ENCODE assay signal across 19 cellular contexts in the genomic region with DNA sequence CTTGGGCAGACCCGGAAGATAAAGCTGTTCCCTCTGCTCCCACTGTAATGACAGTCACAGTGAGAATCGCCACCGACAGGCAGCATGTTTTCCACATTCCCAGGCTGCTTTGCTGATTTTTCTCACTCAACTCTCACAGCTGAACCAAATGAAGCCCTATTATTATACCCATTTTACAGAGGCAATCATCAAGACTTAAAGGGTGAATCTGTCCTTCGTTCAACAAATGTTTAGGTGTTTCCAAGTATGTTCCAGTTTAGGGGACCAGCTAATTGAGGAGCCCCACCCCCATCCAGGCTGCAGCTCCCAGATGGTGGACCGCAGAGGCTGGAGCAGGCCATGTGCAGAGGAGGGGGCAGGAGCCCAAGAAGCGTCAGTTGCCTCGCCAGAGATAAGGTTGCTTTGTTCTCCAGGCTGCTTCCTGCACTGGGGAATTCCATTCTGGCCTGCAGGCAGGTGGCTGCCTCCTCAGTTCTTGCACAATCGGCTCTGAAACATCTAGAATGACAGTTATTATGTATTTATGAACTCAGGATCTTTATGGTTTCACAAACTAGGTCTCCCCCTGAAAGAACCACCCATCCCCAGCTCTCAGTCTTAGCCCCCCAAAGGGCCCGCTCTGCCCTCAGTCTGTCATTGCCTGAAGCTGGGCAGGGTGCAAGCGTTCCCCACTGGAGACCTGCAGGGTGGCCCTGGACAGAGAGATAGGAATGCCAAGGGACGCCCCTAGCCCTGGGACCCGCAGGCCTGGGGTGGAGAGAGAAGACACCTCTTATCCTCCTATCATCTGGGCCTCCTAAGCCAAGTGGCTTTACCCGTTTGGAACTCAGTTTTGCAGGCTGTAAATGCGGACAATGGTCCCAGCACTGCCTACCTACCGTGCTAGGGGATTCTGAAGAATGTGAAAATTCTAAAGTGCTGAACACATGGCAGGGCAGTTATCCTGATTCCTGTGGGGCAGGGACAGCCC. TPM values are rescaled to one million over a fixed set of nuclear protein-coding genes. Genes with fewer than 3 reads are reported as not detected.
DNase-seq lines count a peak whose midpoint lies in the region; ATAC-seq and TF ChIP-seq lines count a peak whose summit lies in the region.
"Had no signal": no experiment of that assay in that cellular context is flagged by ENCODE, and none has a peak within 500 bp of the region (broad histone marks: within the 10 kb centered on the region; RNA-seq: fewer than 3 reads in every experiment).

No MANE protein-coding gene starts in this region.

- H3K9me3 ChIP-seq in HEK293 (ENCODE audit: control insufficient read depth, insufficient read depth, low read depth, low read length) (no peaks in the 10 kb centered on the region), RWPE2 (ENCODE audit: severe bottlenecking) (no peaks in the 10 kb centered on the region), thyroid gland (no peaks in the 10 kb centered on the region)
- H3K9me3 ChIP-seq: ascending aorta, psoas muscle had no signal

- H3K4me1 ChIP-seq in HEK293 (ENCODE audit: control insufficient read depth, insufficient read depth, low read length) (no peaks in the 10 kb centered on the region), RWPE2 (ENCODE audit: insufficient read depth, poor library complexity, severe bottlenecking) (peaks cover 3% of the 10 kb centered on the region), thyroid gland (peaks cover 5 to 14% of the 10 kb centered on the region in 2 donors)
- H3K4me1 ChIP-seq: ascending aorta, psoas muscle had no signal

- DNase-seq in RWPE2 (ENCODE audit: low spot score) (no peak), fibroblast of pulmonary artery (ENCODE audit: low read depth) (peak; percentile 7), non-pigmented ciliary epithelial cell (ENCODE audit: low read depth) (peak; percentile 28), thyroid gland (no peak), NCI-H1436 (lab: John Stamatoyannopoulos, UW) (no peak)
- DNase-seq: activated CD4-positive, alpha-beta T cell treated with anti-CD3 and anti-CD28 coated beads for 48 hours; effector memory CD8-positive, alpha-beta T cell; GDM1; hippocampal formation; NCI-H2029 treated with DMSO at 0.1 percent for 48 hours; psoas muscle; stimulated activated CD4-positive, alpha-beta T cell treated with anti-CD3 and anti-CD28 coated beads, Interleukin-4, amount 100 ng/mL, for 1 hour; stimulated activated naive CD4-positive, alpha-beta T cell treated with Interleukin-2 at 50 U/mL for 16 hours had no signal

- H3K27me3 ChIP-seq in RWPE2 (ENCODE audit: insufficient read depth, poor library complexity, severe bottlenecking) (no peaks in the 10 kb centered on the region), thyroid gland (no peaks in the 10 kb centered on the region)
- H3K27me3 ChIP-seq: ascending aorta had no signal

- POLR2A ChIA-PET in HEK293 (lab: Yijun Ruan, JAX): no interaction called here

- intact Hi-C loops in thyroid gland (cut with DNase I): no loop called here

- peak; percentile 77 for ATAC-seq in RWPE2 (ENCODE audit: low read depth)
- no peak for ATAC-seq in HG03280 (IDR thresholded peaks at IDR 0.05; ENCODE audit: unreplicated experiment)
- ATAC-seq in HG03565 (IDR thresholded peaks at IDR 0.05; ENCODE audit: unreplicated experiment): no peak
- ATAC-seq: effector memory CD8-positive, alpha-beta T cell; psoas muscle had no signal

- H3K36me3 ChIP-seq in HEK293 (ENCODE audit: control insufficient read depth in 2 of 2, insufficient read depth in 1 of 2, low read length in 2 of 2) (no peaks in the 10 kb centered on the region), RWPE2 (ENCODE audit: low read depth) (no peaks in the 10 kb centered on the region), thyroid gland (no peaks in the 10 kb centered on the region)
- H3K36me3 ChIP-seq: ascending aorta had no signal

- H3K27ac ChIP-seq in HEK293 (ENCODE audit: extremely low read depth, low read depth, low read length) (no peak overlapping the region), RWPE2 (ENCODE audit: poor library complexity, severe bottlenecking) (no peak overlapping the region), thyroid gland (no peak overlapping the region)
- H3K27ac ChIP-seq: ascending aorta, psoas muscle had no signal

- H3K4me3 ChIP-seq in HEK293 (ENCODE audit: low read depth, low read length): no peak overlapping the region
- no peak overlapping the region for H3K4me3 ChIP-seq in RWPE2 (ENCODE audit: severe bottlenecking)
- no peak overlapping the region for H3K4me3 ChIP-seq in fibroblast of pulmonary artery (replicated peaks; ENCODE audit: low read depth, low read length)
- no peak overlapping the region for H3K4me3 ChIP-seq in thyroid gland (replicated peaks in 1 of 3)
- H3K4me3 ChIP-seq: ascending aorta, psoas muscle had no signal

- TF ChIP-seq POLR2A in thyroid gland (IDR thresholded peaks at IDR 0.05): no peak

- TF ChIP-seq CTCF in HEK293 (tag by site-specific recombination; IDR thresholded peaks at IDR 0.05) (no peak), RWPE2 (IDR thresholded peaks at IDR 0.05; ENCODE audit: poor library complexity, severe bottlenecking) (no peak), fibroblast of pulmonary artery (IDR thresholded peaks at IDR 0.05; ENCODE audit: low read length, missing control alignments) (no peak), thyroid gland (IDR thresholded peaks at IDR 0.05) (no peak)

- CTCF ChIA-PET in HEK293 (lab: Yijun Ruan, JAX): interaction anchor here (0.5 kb wide), 1 partner anchor 49 kb away, joined by 4 read pairs; no protein-coding TSS in a partner anchor

- WGBS in thyroid gland, 2 donors: 79 to 88% methylated on average over 12 to 15 of the region's 15 CpGs

TF ChIP-seq in HEK293, 187 proteins besides CTCF, POLR2A, EP300 and RAD21:
- TF ChIP-seq, protein P1, sequence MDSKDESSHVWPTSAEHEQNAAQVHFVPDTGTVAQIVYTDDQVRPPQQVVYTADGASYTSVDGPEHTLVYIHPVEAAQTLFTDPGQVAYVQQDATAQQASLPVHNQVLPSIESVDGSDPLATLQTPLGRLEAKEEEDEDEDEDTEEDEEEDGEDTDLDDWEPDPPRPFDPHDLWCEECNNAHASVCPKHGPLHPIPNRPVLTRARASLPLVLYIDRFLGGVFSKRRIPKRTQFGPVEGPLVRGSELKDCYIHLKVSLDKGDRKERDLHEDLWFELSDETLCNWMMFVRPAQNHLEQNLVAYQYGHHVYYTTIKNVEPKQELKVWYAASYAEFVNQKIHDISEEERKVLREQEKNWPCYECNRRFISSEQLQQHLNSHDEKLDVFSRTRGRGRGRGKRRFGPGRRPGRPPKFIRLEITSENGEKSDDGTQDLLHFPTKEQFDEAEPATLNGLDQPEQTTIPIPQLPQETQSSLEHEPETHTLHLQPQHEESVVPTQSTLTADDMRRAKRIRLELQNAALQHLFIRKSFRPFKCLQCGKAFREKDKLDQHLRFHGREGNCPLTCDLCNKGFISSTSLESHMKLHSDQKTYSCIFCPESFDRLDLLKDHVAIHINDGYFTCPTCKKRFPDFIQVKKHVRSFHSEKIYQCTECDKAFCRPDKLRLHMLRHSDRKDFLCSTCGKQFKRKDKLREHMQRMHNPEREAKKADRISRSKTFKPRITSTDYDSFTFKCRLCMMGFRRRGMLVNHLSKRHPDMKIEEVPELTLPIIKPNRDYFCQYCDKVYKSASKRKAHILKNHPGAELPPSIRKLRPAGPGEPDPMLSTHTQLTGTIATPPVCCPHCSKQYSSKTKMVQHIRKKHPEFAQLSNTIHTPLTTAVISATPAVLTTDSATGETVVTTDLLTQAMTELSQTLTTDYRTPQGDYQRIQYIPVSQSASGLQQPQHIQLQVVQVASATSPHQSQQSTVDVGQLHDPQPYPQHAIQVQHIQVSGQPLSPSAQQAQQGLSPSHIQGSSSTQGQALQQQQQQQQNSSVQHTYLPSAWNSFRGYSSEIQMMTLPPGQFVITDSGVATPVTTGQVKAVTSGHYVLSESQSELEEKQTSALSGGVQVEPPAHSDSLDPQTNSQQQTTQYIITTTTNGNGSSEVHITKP (tag by site-specific recombination; IDR thresholded peaks at IDR 0.05): 0 out of 2 replicates have a peak, but pooled peaks have one; percentile 15
- no peak for TF ChIP-seq ZNF174 (tag by site-specific recombination; IDR thresholded peaks at IDR 0.05)

RNA-seq across cellular contexts. Expression of a gene that starts 49.1 kb away (rescaled TPM):
- 10 to 100 TPM in 2 of 4 donors, 1 to 10 TPM in 2; 5.9 to 13.3 (median 10.1) TPM for total RNA-seq in thyroid gland
- total RNA-seq: activated T-helper 1 cell treated with anti-CD3 and anti-CD28 coated beads, Interleukin-12 subunit alpha, Interleukin-12 subunit beta, Interleukin-2, Interleukin-4 antibody, amounts not matched to agents 30 ng/mL and 10 ng/mL and 1 ng/mL, durations not matched to agents 14 hours and 24 hours and 36 hours; ascending aorta; T-helper 1 cell treated with Interleukin-12 subunit alpha and Interleukin-12 subunit beta and Interleukin-4 antibody, amounts not matched to agents 30 ng/mL and 1 ng/mL, for 36 hours had no signal

Comparison
In these comparisons a context has a peak if more than half of its experiments do, and no peak if none do; other contexts are left out.
1. DNase-seq: peak in fibroblast of pulmonary artery (single experiment) and non-pigmented ciliary epithelial cell (single experiment); none in RWPE2 (single experiment), thyroid gland (0 of 2) and NCI-H1436 (single experiment).